Comparison of ENCODE assay signal across 14 cellular contexts in genomic region chr14:56153271-56153670, GRCh38.
"Had no signal": no experiment of that assay in that cellular context is flagged by ENCODE, and none has a peak within 500 bp of the region (broad histone marks: within the 10 kb centered on the region; RNA-seq: fewer than 3 reads in every experiment).

No MANE protein-coding gene starts in this region.

- H3K27ac ChIP-seq: adrenal gland, cardiac muscle cell, hepatocyte, left lung, tibial artery, WERI-Rb-1 had no signal

- H3K4me2 ChIP-seq: hepatocyte had no signal

- H2AFZ ChIP-seq: hepatocyte had no signal

- ATAC-seq: activated naive CD4-positive, alpha-beta T cell treated with anti-CD3 and anti-CD28 coated beads, Interleukin-2, amount 50 U/mL, for 72 hours; left lung; stimulated activated naive CD8-positive, alpha-beta T cell treated with anti-CD3 and anti-CD28 coated beads, Interleukin-15, Interleukin-2, amounts not matched to agents 100 U/mL and 50 U/mL, for 24 hours had no signal

- H3K9me3 ChIP-seq: adrenal gland, left lung, tibial artery had no signal

- H3K27me3 ChIP-seq: adrenal gland, cardiac muscle cell, hepatocyte, left lung, tibial artery had no signal

- H3K36me3 ChIP-seq: adrenal gland, cardiac muscle cell, left lung, tibial artery, WERI-Rb-1 had no signal

- DNase-seq: activated CD4-positive, alpha-beta T cell treated with anti-CD3 and anti-CD28 coated beads, Interleukin-2, amount 50 U/mL, for 4 hours; activated gamma-delta T cell treated with Interleukin-2 at 50 U/mL for 16 hours; adrenal gland; left lung; occipital lobe; stimulated activated naive CD8-positive, alpha-beta T cell treated with anti-CD3 and anti-CD28 coated beads, Interleukin-15, Interleukin-2, amounts not matched to agents 100 U/mL and 50 U/mL, for 24 hours; substantia nigra; SW 1271; T-helper 2 cell; tibial artery; WERI-Rb-1 had no signal

- H3K4me3 ChIP-seq: adrenal gland, cardiac muscle cell, hepatocyte, left lung, tibial artery had no signal
